1 cellular context compared by ENCODE assay signal in the genomic region with DNA sequence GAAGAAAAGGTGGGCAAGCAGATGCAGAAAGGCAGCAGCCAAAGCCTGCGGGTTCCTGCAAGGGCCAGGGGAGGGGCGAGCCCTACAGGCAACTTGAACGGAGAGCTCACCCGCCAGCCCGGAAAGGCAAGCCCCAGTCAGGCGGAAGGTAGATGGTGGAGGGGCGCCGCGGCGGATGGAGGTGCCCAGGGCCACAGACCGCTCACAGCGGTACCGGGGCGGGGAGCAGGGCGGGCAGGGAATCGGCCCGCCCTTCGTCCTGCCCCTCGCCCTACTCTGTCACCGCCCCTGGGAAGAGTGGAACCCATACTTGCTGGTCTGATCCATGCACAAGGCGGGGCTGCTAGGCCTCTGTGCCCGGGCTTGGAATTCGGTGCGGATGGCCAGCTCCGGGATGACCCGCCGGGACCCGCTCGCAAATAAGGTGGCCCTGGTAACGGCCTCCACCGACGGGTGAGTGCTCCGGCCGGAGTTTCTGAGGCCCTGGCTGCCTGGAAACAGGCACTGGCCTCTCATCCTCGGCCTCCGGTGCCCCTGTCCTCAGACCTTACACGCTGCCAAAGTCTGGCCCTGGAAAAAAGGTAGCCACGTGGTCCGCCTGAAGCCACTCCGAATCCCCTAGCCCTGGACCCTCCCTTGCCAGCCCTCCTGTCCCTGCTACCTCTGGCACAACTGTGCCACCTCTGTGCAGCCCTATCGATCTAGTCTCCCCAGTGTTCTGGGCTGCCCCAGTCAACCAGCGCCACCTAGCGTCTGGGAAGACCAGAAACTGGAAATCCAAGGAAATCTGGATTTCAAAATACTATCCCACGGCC.
TF ChIP-seq lines count a peak whose summit lies in the region.

A gene (plus strand): TSS at position 307 of the 815 bp plus-strand sequence. CDS start 19 bp downstream, at position 326.

TF ChIP-seq in HepG2, 621 proteins besides CTCF, POLR2A, EP300 and RAD21 (continued from another document and continues in another):
- TF ChIP-seq, protein P1, sequence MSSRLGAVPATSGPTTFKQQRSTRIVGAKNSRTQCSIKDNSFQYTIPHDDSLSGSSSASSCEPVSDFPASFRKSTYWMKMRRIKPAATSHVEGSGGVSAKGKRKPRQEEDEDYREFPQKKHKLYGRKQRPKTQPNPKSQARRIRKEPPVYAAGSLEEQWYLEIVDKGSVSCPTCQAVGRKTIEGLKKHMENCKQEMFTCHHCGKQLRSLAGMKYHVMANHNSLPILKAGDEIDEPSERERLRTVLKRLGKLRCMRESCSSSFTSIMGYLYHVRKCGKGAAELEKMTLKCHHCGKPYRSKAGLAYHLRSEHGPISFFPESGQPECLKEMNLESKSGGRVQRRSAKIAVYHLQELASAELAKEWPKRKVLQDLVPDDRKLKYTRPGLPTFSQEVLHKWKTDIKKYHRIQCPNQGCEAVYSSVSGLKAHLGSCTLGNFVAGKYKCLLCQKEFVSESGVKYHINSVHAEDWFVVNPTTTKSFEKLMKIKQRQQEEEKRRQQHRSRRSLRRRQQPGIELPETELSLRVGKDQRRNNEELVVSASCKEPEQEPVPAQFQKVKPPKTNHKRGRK (CRISPR knock-in tag; IDR thresholded peaks at IDR 0.05) = peak; percentile 91; the same call in 1 of the 2 replicates
- TF ChIP-seq ZNF24 (IDR thresholded peaks at IDR 0.05) (0 out of 2 replicates have a peak, but pooled peaks have one; percentile 39), KLF16 (CRISPR knock-in tag; IDR thresholded peaks at IDR 0.05) (peak in 1 of 2 experiments; percentile 97; a peak in 2 of 4 replicates), ZNF501 (CRISPR knock-in tag; IDR thresholded peaks at IDR 0.05) (peak; percentile 100), BRD4 (CRISPR knock-in tag; IDR thresholded peaks at IDR 0.05) (peak; percentile 95), NR2F2 (IDR thresholded peaks at IDR 0.05; ENCODE audit: borderline replicate concordance, low read depth) (peak; percentile 24; the same call in 1 of the 2 replicates), ELF1 (CRISPR knock-in tag; IDR thresholded peaks at IDR 0.05) (peak; percentile 70), NR2C2 (CRISPR knock-in tag; IDR thresholded peaks at IDR 0.05; ENCODE audit: borderline replicate concordance) (peak; percentile 76), ZNF660 (CRISPR knock-in tag; IDR thresholded peaks at IDR 0.05; ENCODE audit: borderline replicate concordance, low read depth) (peak; percentile 86; the same call in 1 of the 2 replicates), SKI (IDR thresholded peaks at IDR 0.05; ENCODE audit: partially characterized antibody) (peak; percentile 88), XRCC5 (optimal IDR thresholded peaks at IDR 0.05; ENCODE audit: low read length) (peak; percentile 96), MLLT10 (CRISPR knock-in tag; IDR thresholded peaks at IDR 0.05) (peak; percentile 82; the same call in 1 of the 2 replicates), NPAS2 (CRISPR knock-in tag; IDR thresholded peaks at IDR 0.05; ENCODE audit: borderline replicate concordance) (0 out of 2 replicates have a peak, but pooled peaks have one; percentile 30), CEBPB (IDR thresholded peaks at IDR 0.05; ENCODE audit: borderline replicate concordance, low read depth, low read length) (peak; percentile 28; the same call in 1 of the 2 replicates), ZNF232 (CRISPR knock-in tag; IDR thresholded peaks at IDR 0.05; ENCODE audit: borderline replicate concordance) (peak; percentile 95), ZNF235 (CRISPR knock-in tag; IDR thresholded peaks at IDR 0.05; ENCODE audit: borderline replicate concordance) (peak; percentile 99), KAT2B (IDR thresholded peaks at IDR 0.05; ENCODE audit: borderline replicate concordance, low read depth, low read length) (peak; percentile 72; the same call in 1 of the 2 replicates), ZNF30 (CRISPR knock-in tag; IDR thresholded peaks at IDR 0.05) (peak; percentile 95), ZNF350 (CRISPR knock-in tag; IDR thresholded peaks at IDR 0.05; ENCODE audit: borderline replicate concordance, low read depth) (peak; percentile 100), HMG20A (CRISPR knock-in tag; IDR thresholded peaks at IDR 0.05; ENCODE audit: borderline replicate concordance) (peak; percentile 10; the same call in 1 of the 2 replicates), HNRNPUL1 (IDR thresholded peaks at IDR 0.05; ENCODE audit: low read depth, low read length) (no peak), JUNB (CRISPR knock-in tag; IDR thresholded peaks at IDR 0.05; ENCODE audit: borderline replicate concordance) (no peak), XBP1 (CRISPR knock-in tag; IDR thresholded peaks at IDR 0.05) (peak; percentile 18; the same call in 1 of the 2 replicates), RBAK (CRISPR knock-in tag; IDR thresholded peaks at IDR 0.05) (peak; percentile 85), TOPORS (CRISPR knock-in tag; IDR thresholded peaks at IDR 0.05) (peak; percentile 70; the same call in 1 of the 2 replicates), ARNT2 (CRISPR knock-in tag; IDR thresholded peaks at IDR 0.05; ENCODE audit: low read depth) (peak; percentile 86; the same call in 1 of the 2 replicates), PHF20 (CRISPR knock-in tag; IDR thresholded peaks at IDR 0.05) (peak; percentile 92), ZNF780A (CRISPR knock-in tag; IDR thresholded peaks at IDR 0.05) (no peak), GATAD1 (CRISPR knock-in tag; IDR thresholded peaks at IDR 0.05) (peak; percentile 95), YEATS4 (CRISPR knock-in tag; IDR thresholded peaks at IDR 0.05; ENCODE audit: borderline replicate concordance) (peak; percentile 96), ZEB1 (IDR thresholded peaks at IDR 0.05; ENCODE audit: insufficient replicate concordance, low read depth) (peak; percentile 85), JUN (CRISPR knock-in tag; IDR thresholded peaks at IDR 0.05) (peak; percentile 86), KDM3A (CRISPR knock-in tag; IDR thresholded peaks at IDR 0.05; ENCODE audit: low read depth) (peak; percentile 99), ZNF747 (CRISPR knock-in tag; IDR thresholded peaks at IDR 0.05; ENCODE audit: borderline replicate concordance) (0 out of 2 replicates have a peak, but pooled peaks have one; percentile 73), ONECUT2 (CRISPR knock-in tag; IDR thresholded peaks at IDR 0.05) (peak; percentile 100), ZBTB1 (CRISPR knock-in tag; IDR thresholded peaks at IDR 0.05; ENCODE audit: borderline replicate concordance) (peak; percentile 63; the same call in 1 of the 2 replicates), CENPT (CRISPR knock-in tag; IDR thresholded peaks at IDR 0.05; ENCODE audit: low read depth) (peak; percentile 72; the same call in 1 of the 2 replicates), POGZ (CRISPR knock-in tag; IDR thresholded peaks at IDR 0.05) (peak; percentile 98), TBP (CRISPR knock-in tag; IDR thresholded peaks at IDR 0.05) (peak; percentile 80; the same call in 1 of the 2 replicates), ZNF234 (CRISPR knock-in tag; conservative IDR thresholded peaks at IDR 0.05) (peak; percentile 92), NAIF1 (CRISPR knock-in tag; IDR thresholded peaks at IDR 0.05; ENCODE audit: borderline replicate concordance) (peak; percentile 48; the same call in 1 of the 2 replicates), YEATS2 (CRISPR knock-in tag; IDR thresholded peaks at IDR 0.05; ENCODE audit: borderline replicate concordance) (peak; percentile 92)
- TF ChIP-seq, protein P2, sequence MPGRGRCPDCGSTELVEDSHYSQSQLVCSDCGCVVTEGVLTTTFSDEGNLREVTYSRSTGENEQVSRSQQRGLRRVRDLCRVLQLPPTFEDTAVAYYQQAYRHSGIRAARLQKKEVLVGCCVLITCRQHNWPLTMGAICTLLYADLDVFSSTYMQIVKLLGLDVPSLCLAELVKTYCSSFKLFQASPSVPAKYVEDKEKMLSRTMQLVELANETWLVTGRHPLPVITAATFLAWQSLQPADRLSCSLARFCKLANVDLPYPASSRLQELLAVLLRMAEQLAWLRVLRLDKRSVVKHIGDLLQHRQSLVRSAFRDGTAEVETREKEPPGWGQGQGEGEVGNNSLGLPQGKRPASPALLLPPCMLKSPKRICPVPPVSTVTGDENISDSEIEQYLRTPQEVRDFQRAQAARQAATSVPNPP (CRISPR knock-in tag; IDR thresholded peaks at IDR 0.05) = peak; percentile 73; the same call in 1 of the 2 replicates
- TF ChIP-seq, protein P3, sequence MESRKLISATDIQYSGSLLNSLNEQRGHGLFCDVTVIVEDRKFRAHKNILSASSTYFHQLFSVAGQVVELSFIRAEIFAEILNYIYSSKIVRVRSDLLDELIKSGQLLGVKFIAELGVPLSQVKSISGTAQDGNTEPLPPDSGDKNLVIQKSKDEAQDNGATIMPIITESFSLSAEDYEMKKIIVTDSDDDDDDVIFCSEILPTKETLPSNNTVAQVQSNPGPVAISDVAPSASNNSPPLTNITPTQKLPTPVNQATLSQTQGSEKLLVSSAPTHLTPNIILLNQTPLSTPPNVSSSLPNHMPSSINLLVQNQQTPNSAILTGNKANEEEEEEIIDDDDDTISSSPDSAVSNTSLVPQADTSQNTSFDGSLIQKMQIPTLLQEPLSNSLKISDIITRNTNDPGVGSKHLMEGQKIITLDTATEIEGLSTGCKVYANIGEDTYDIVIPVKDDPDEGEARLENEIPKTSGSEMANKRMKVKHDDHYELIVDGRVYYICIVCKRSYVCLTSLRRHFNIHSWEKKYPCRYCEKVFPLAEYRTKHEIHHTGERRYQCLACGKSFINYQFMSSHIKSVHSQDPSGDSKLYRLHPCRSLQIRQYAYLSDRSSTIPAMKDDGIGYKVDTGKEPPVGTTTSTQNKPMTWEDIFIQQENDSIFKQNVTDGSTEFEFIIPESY (CRISPR knock-in tag; IDR thresholded peaks at IDR 0.05) = peak; percentile 80
- TF ChIP-seq, protein P4, sequence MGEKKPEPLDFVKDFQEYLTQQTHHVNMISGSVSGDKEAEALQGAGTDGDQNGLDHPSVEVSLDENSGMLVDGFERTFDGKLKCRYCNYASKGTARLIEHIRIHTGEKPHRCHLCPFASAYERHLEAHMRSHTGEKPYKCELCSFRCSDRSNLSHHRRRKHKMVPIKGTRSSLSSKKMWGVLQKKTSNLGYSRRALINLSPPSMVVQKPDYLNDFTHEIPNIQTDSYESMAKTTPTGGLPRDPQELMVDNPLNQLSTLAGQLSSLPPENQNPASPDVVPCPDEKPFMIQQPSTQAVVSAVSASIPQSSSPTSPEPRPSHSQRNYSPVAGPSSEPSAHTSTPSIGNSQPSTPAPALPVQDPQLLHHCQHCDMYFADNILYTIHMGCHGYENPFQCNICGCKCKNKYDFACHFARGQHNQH (CRISPR knock-in tag; IDR thresholded peaks at IDR 0.05) = peak; percentile 94
- TF ChIP-seq, protein P5, sequence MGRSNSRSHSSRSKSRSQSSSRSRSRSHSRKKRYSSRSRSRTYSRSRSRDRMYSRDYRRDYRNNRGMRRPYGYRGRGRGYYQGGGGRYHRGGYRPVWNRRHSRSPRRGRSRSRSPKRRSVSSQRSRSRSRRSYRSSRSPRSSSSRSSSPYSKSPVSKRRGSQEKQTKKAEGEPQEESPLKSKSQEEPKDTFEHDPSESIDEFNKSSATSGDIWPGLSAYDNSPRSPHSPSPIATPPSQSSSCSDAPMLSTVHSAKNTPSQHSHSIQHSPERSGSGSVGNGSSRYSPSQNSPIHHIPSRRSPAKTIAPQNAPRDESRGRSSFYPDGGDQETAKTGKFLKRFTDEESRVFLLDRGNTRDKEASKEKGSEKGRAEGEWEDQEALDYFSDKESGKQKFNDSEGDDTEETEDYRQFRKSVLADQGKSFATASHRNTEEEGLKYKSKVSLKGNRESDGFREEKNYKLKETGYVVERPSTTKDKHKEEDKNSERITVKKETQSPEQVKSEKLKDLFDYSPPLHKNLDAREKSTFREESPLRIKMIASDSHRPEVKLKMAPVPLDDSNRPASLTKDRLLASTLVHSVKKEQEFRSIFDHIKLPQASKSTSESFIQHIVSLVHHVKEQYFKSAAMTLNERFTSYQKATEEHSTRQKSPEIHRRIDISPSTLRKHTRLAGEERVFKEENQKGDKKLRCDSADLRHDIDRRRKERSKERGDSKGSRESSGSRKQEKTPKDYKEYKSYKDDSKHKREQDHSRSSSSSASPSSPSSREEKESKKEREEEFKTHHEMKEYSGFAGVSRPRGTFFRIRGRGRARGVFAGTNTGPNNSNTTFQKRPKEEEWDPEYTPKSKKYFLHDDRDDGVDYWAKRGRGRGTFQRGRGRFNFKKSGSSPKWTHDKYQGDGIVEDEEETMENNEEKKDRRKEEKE (IDR thresholded peaks at IDR 0.05) = no peak
- TF ChIP-seq, protein P6, sequence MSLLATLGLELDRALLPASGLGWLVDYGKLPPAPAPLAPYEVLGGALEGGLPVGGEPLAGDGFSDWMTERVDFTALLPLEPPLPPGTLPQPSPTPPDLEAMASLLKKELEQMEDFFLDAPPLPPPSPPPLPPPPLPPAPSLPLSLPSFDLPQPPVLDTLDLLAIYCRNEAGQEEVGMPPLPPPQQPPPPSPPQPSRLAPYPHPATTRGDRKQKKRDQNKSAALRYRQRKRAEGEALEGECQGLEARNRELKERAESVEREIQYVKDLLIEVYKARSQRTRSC (CRISPR knock-in tag; IDR thresholded peaks at IDR 0.05; ENCODE audit: low read depth) = 0 out of 2 replicates have a peak, but pooled peaks have one; percentile 83
- TF ChIP-seq, protein P7, sequence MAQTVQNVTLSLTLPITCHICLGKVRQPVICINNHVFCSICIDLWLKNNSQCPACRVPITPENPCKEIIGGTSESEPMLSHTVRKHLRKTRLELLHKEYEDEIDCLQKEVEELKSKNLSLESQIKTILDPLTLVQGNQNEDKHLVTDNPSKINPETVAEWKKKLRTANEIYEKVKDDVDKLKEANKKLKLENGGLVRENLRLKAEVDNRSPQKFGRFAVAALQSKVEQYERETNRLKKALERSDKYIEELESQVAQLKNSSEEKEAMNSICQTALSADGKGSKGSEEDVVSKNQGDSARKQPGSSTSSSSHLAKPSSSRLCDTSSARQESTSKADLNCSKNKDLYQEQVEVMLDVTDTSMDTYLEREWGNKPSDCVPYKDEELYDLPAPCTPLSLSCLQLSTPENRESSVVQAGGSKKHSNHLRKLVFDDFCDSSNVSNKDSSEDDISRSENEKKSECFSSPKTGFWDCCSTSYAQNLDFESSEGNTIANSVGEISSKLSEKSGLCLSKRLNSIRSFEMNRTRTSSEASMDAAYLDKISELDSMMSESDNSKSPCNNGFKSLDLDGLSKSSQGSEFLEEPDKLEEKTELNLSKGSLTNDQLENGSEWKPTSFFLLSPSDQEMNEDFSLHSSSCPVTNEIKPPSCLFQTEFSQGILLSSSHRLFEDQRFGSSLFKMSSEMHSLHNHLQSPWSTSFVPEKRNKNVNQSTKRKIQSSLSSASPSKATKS (CRISPR knock-in tag; IDR thresholded peaks at IDR 0.05) = no peak
- TF ChIP-seq, protein P8, sequence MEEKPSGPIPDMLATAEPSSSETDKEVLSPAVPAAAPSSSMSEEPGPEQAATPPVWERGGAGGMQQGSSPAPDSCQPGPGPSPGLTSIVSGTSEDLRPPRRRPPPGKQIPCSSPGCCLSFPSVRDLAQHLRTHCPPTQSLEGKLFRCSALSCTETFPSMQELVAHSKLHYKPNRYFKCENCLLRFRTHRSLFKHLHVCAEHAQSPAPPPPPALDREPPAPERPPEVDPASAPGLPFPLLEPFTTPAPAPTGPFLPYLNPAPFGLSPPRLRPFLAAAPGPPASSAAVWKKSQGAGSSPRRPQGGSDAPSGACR (CRISPR knock-in tag; IDR thresholded peaks at IDR 0.05) = peak; percentile 97
- TF ChIP-seq, protein P9, sequence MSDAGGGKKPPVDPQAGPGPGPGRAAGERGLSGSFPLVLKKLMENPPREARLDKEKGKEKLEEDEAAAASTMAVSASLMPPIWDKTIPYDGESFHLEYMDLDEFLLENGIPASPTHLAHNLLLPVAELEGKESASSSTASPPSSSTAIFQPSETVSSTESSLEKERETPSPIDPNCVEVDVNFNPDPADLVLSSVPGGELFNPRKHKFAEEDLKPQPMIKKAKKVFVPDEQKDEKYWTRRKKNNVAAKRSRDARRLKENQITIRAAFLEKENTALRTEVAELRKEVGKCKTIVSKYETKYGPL (CRISPR knock-in tag; IDR thresholded peaks at IDR 0.05) = no peak
- TF ChIP-seq, protein P10, sequence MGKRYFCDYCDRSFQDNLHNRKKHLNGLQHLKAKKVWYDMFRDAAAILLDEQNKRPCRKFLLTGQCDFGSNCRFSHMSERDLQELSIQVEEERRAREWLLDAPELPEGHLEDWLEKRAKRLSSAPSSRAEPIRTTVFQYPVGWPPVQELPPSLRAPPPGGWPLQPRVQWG (CRISPR knock-in tag; IDR thresholded peaks at IDR 0.05; ENCODE audit: borderline replicate concordance, low read depth) = 0 out of 2 replicates have a peak, but pooled peaks have one; percentile 41
